ENCODE assay signal across 20 cellular contexts in genomic region chr6:115706981-115707380, GRCh38.
DNase-seq lines count a peak whose midpoint lies in the region; ATAC-seq and TF ChIP-seq lines count a peak whose summit lies in the region.
"Had no signal": no experiment of that assay in that cellular context is flagged by ENCODE, and none has a peak within 500 bp of the region (broad histone marks: within the 10 kb centered on the region; RNA-seq: fewer than 3 reads in every experiment).

No MANE protein-coding gene starts in this region.

- H4K20me1 ChIP-seq in neural progenitor cell (ENCODE audit: low read depth), result no peaks in the 10 kb centered on the region
- H4K20me1 ChIP-seq: BLaER1 had no signal

- no peaks in the 10 kb centered on the region for H3F3A ChIP-seq in neural progenitor cell (ENCODE audit: low read depth)

- ATAC-seq in sciatic nerve, result peak; percentile 17
- ATAC-seq: CD8-positive, alpha-beta T cell; GM12878 had no signal

- H3K9me3 ChIP-seq in neural progenitor cell (ENCODE audit: low read depth), result no peaks in the 10 kb centered on the region
- H3K9me3 ChIP-seq: BLaER1, Caco-2 had no signal

- peaks cover 10% of the 10 kb centered on the region for H3K9me3 Mint-ChIP-seq in neural progenitor cell

- no peaks in the 10 kb centered on the region for H3K4me1 Mint-ChIP-seq in neural progenitor cell
- H3K4me1 Mint-ChIP-seq: B cell; CD4-positive, CD25-positive, alpha-beta regulatory T cell had no signal

- H3K4me3 ChIP-seq in neural progenitor cell, result no peak overlapping the region
- H3K4me3 ChIP-seq: BLaER1, GM12878 had no signal

- H3K36me3 ChIP-seq in neural progenitor cell, result no peaks in the 10 kb centered on the region
- H3K36me3 ChIP-seq: BLaER1 had no signal

- no peak overlapping the region for H3K4me2 ChIP-seq in neural progenitor cell
- H3K4me2 ChIP-seq: BLaER1 had no signal

- H3K36me3 Mint-ChIP-seq in neural progenitor cell, result no peaks in the 10 kb centered on the region
- H3K36me3 Mint-ChIP-seq: CD4-positive, CD25-positive, alpha-beta regulatory T cell; CD8-positive, alpha-beta T cell had no signal

- no peaks in the 10 kb centered on the region for H3K27me3 ChIP-seq in neural progenitor cell
- H3K27me3 ChIP-seq: BLaER1 had no signal

- no peak overlapping the region for H2AFZ ChIP-seq in neural progenitor cell (replicated peaks)

- H3K27ac ChIP-seq in caudate nucleus (ENCODE audit: low read depth, low read length) (peak overlapping the region; percentile 53), neural progenitor cell (no peak overlapping the region)
- H3K27ac ChIP-seq: 22Rv1, BLaER1, C4-2B had no signal

- no peak for TF ChIP-seq CTCF in neural progenitor cell (IDR thresholded peaks at IDR 0.05)

- no peaks in the 10 kb centered on the region for H3K27me3 Mint-ChIP-seq in neural progenitor cell (ENCODE audit: insufficient read depth, low read depth)
- H3K27me3 Mint-ChIP-seq: B cell; CD4-positive, CD25-positive, alpha-beta regulatory T cell had no signal

- no peak overlapping the region for H3K27ac Mint-ChIP-seq in neural progenitor cell
- H3K27ac Mint-ChIP-seq: B cell; CD4-positive, CD25-positive, alpha-beta regulatory T cell; CD8-positive, alpha-beta T cell had no signal

- no peaks in the 10 kb centered on the region for H3K79me2 ChIP-seq in neural progenitor cell (ENCODE audit: low read depth)

- DNase-seq in NCI-H82 (lab: John Stamatoyannopoulos, UW) (peak; percentile 9), NCI-H82 treated with DMSO at 0.1 percent for 48 hours (lab: John Stamatoyannopoulos, UW; ENCODE audit: unreplicated experiment) (no peak), caudate nucleus (lab: John Stamatoyannopoulos, UW) (peak in 14 of 61 donors; percentile 2 to 71 (median 10)), sciatic nerve (ENCODE audit: low spot score) (no peak), neural progenitor cell (ENCODE audit: low spot score) (no peak), DMS53 treated with DMSO at 0.1 percent for 48 hours (lab: John Stamatoyannopoulos, UW; ENCODE audit: unreplicated experiment) (no peak)
- DNase-seq: Caco-2; CD4-positive, CD25-positive, alpha-beta regulatory T cell; CD8-positive, alpha-beta T cell; DMS153; DMS79; EL; GDM1; H7; HCEC 1CT had no signal

- H3K9ac ChIP-seq in neural progenitor cell, result no peak overlapping the region
- H3K9ac ChIP-seq: BLaER1 had no signal

- H3K4me3 Mint-ChIP-seq in neural progenitor cell, result no peak overlapping the region
- H3K4me3 Mint-ChIP-seq: B cell; CD4-positive, CD25-positive, alpha-beta regulatory T cell; CD8-positive, alpha-beta T cell had no signal

- no peaks in the 10 kb centered on the region for H3K4me1 ChIP-seq in neural progenitor cell
- H3K4me1 ChIP-seq: BLaER1, Caco-2 had no signal

- intact Hi-C loops in sciatic nerve (cut with DNase I), result no loop called here
